Comparison of ENCODE assay signal across 8 cellular contexts in genomic region chr2:231707625-231708049, GRCh38. TPM values are rescaled to one million over a fixed set of nuclear protein-coding genes. Genes with fewer than 3 reads are reported as not detected.
A peak's percentile ranks its signal among the peaks of the same experiment; 100 is the strongest.
DNase-seq lines count a peak whose midpoint lies in the region; ATAC-seq and TF ChIP-seq lines count a peak whose summit lies in the region.

No MANE protein-coding gene starts in this region.

- H3K4me3 ChIP-seq in MM.1S (ENCODE audit: low read length): peak overlapping the region; percentile 95
- peak overlapping the region; percentile 76 for H3K4me3 ChIP-seq in iPS-18c (ENCODE audit: insufficient read depth, low read depth, low read length)

- no peaks in the 10 kb centered on the region for H3K9me3 ChIP-seq in MM.1S (replicated peaks; ENCODE audit: insufficient read depth, low read length)
- H3K9me3 ChIP-seq in iPS-18c (ENCODE audit: control insufficient read depth, insufficient read depth, low read length): no peaks in the 10 kb centered on the region

- H3F3A ChIP-seq in MM.1S (ENCODE audit: insufficient read depth, low read length): peaks cover 46% of the 10 kb centered on the region

- no peak for ATAC-seq in HG02678 (IDR thresholded peaks at IDR 0.05; ENCODE audit: unreplicated experiment)

- peaks cover 52% of the 10 kb centered on the region for H3K79me2 ChIP-seq in MM.1S (ENCODE audit: low read length)

- WGBS in adipose tissue, 3 donors: 3 to 4% (median 3%) methylated on average over 40 to 44 of the region's 44 CpGs

- H2AFZ ChIP-seq in MM.1S (ENCODE audit: low read length): peak overlapping the region; percentile 84

- no peaks in the 10 kb centered on the region for H3K27me3 ChIP-seq in MM.1S (replicated peaks; ENCODE audit: insufficient read depth, low read length)

- no peaks in the 10 kb centered on the region for H3K9me2 ChIP-seq in MM.1S (replicated peaks; ENCODE audit: insufficient read depth, low read length)

- no peak for TF ChIP-seq CTCF in MM.1S (IDR thresholded peaks at IDR 0.05; ENCODE audit: low read length)

- peak; percentile 60 for DNase-seq in NCI-H2029 (lab: John Stamatoyannopoulos, UW)
- no peak for DNase-seq in NCI-H2029 treated with DMSO at 0.1 percent for 48 hours (lab: John Stamatoyannopoulos, UW)
- peak; percentile 62 for DNase-seq in MM.1S
- DNase-seq in stimulated activated CD4-positive, alpha-beta T cell treated with anti-CD3 and anti-CD28 coated beads, TNF-alpha, amount 100 ng/mL, for 4 hours (ENCODE audit: low read depth in 3 of 3): peak in 2 of 3 experiments; percentile 21 to 51
- no peak for DNase-seq in NCI-H2196 treated with DMSO at 0.1 percent for 48 hours (lab: John Stamatoyannopoulos, UW; ENCODE audit: unreplicated experiment)

- peaks cover 32% of the 10 kb centered on the region for H4K20me1 ChIP-seq in MM.1S (ENCODE audit: insufficient read depth, low read length)

- peak overlapping the region; percentile 100 for H3K9ac ChIP-seq in MM.1S (ENCODE audit: low read length)

- H3K4me1 ChIP-seq in MM.1S (ENCODE audit: low read length): peaks cover 14% of the 10 kb centered on the region

- peaks cover 2% of the 10 kb centered on the region; the same call in 1 of the 2 replicates for H3K36me3 ChIP-seq in MM.1S (replicated peaks; ENCODE audit: insufficient read depth, low read length)

- H3K27ac ChIP-seq in MM.1S (ENCODE audit: low read length) (peak overlapping the region; percentile 100), adipose tissue (ENCODE audit: low read depth, low read length) (peak overlapping the region; percentile 99)

- H3K4me2 ChIP-seq in MM.1S (ENCODE audit: low read depth, low read length): peak overlapping the region; percentile 94

RNA-seq across cellular contexts. Expression of gene PTMA, which starts 0.7 kb away (rescaled TPM):
- 1,000 to 10,000 TPM; 1,266 to 1,426 (median 1,342) TPM for polyA plus RNA-seq in adipose tissue

Comparison
In these comparisons a context has a peak if more than half of its experiments do, and no peak if none do; other contexts are left out.
1. DNase-seq: peak in NCI-H2029 (single experiment), MM.1S (single experiment) and stimulated activated CD4-positive, alpha-beta T cell treated with anti-CD3 and anti-CD28 coated beads, TNF-alpha, amount 100 ng/mL, for 4 hours (2 of 3); none in NCI-H2029 treated with DMSO at 0.1 percent for 48 hours (single experiment) and NCI-H2196 treated with DMSO at 0.1 percent for 48 hours (single experiment).